12 cellular contexts compared by ENCODE assay signal in the genomic region with DNA sequence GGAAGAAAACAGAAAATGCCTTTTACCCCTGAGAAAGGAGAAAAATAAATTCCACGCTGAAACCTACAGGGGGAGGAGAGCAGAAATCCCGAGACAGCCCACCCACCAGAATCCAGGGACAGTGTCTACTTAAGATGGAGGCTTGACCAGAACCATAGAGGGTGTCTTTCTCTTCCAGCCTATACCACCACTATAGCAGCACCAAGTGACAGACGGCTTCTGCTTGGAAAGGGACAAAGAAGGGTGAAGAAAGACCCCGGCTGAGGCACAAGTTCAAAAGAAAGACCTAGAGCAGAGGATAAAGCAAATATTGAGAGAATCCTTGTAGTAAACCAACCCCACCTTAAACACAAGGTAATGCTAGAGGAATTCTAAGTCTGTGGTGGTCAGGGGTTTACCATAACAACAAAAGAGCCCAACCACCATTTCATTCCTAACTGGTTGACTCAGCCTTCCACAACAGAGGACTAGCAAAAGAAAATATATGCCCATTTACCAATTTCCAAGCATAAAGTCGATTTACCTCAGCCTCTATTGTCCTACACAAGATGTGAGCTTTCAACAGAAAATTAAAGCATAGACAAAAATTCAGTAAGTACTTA.
DNase-seq lines count a peak whose midpoint lies in the region; ATAC-seq and TF ChIP-seq lines count a peak whose summit lies in the region.
"Had no signal": no experiment of that assay in that cellular context is flagged by ENCODE, and none has a peak within 500 bp of the region (broad histone marks: within the 10 kb centered on the region; RNA-seq: fewer than 3 reads in every experiment).

No MANE protein-coding gene starts in this region.

- H3K9ac ChIP-seq in trophoblast cell (ENCODE audit: low read length) = peak overlapping the region; percentile 27

- H3K27me3 ChIP-seq in HAP-1 (ENCODE audit: low read depth) (no peaks in the 10 kb centered on the region), trophoblast cell (ENCODE audit: insufficient read depth, low read length) (no peaks in the 10 kb centered on the region)

- peak overlapping the region; percentile 98 for H3K27ac ChIP-seq in trophoblast cell (ENCODE audit: low read depth, low read length)

- H3K4me3 Mint-ChIP-seq in stimulated activated effector memory CD8-positive, alpha-beta T cell treated with anti-CD3 and anti-CD28 coated beads, Interleukin-12 subunit alpha, Interleukin-12 subunit beta, amount 100 ng/mL, for 72 hours = no peak overlapping the region
- H3K4me3 Mint-ChIP-seq in activated naive CD4-positive, alpha-beta T cell treated with anti-CD3 and anti-CD28 coated beads, Interleukin-2, amount 10 ng/mL, durations not matched to agents 7 days and 5 days = no peak overlapping the region
- H3K4me3 Mint-ChIP-seq: activated CD4-positive, alpha-beta memory T cell treated with anti-CD3 and anti-CD28 coated beads for 36 hours; activated naive CD8-positive, alpha-beta T cell treated with anti-CD3 and anti-CD28 coated beads, Interleukin-2, amount 10 ng/mL, durations not matched to agents 7 days and 5 days had no signal

- no peak overlapping the region for H2AK5ac ChIP-seq in trophoblast cell (ENCODE audit: low read length)

- H3K4me2 ChIP-seq in trophoblast cell (ENCODE audit: low read length) = peak overlapping the region; percentile 58

- no peaks in the 10 kb centered on the region for H3K4me1 Mint-ChIP-seq in stimulated activated effector memory CD8-positive, alpha-beta T cell treated with anti-CD3 and anti-CD28 coated beads, Interleukin-12 subunit alpha, Interleukin-12 subunit beta, amount 100 ng/mL, for 72 hours
- H3K4me1 Mint-ChIP-seq in activated naive CD4-positive, alpha-beta T cell treated with anti-CD3 and anti-CD28 coated beads, Interleukin-2, amount 10 ng/mL, durations not matched to agents 7 days and 5 days = no peaks in the 10 kb centered on the region
- H3K4me1 Mint-ChIP-seq: activated naive CD8-positive, alpha-beta T cell treated with anti-CD3 and anti-CD28 coated beads, Interleukin-2, amount 10 ng/mL, durations not matched to agents 7 days and 5 days had no signal

- H3K27me3 Mint-ChIP-seq in activated naive CD4-positive, alpha-beta T cell treated with anti-CD3 and anti-CD28 coated beads, Interleukin-2, amount 10 ng/mL, durations not matched to agents 7 days and 5 days = no peaks in the 10 kb centered on the region
- H3K27me3 Mint-ChIP-seq: activated CD4-positive, alpha-beta memory T cell treated with anti-CD3 and anti-CD28 coated beads for 36 hours; activated naive CD8-positive, alpha-beta T cell treated with anti-CD3 and anti-CD28 coated beads, Interleukin-2, amount 10 ng/mL, durations not matched to agents 7 days and 5 days had no signal

- peak overlapping the region; percentile 61 for H2BK12ac ChIP-seq in trophoblast cell (ENCODE audit: low read length)

- H3K4me1 ChIP-seq in HAP-1 = peaks cover 21% of the 10 kb centered on the region
- H3K4me1 ChIP-seq in trophoblast cell (ENCODE audit: control insufficient read depth in 1 of 2, insufficient read depth in 2 of 2, low read length in 2 of 2) = peaks cover 5 to 7% of the 10 kb centered on the region in 2 experiments

- no peak overlapping the region for H3K4me3 ChIP-seq in HAP-1
- no peak overlapping the region for H3K4me3 ChIP-seq in fibroblast of the aortic adventitia (ENCODE audit: low read depth, low read length)
- no peak overlapping the region for H3K4me3 ChIP-seq in trophoblast cell (ENCODE audit: low read depth, low read length)

- DNase-seq in HAP-1 (ENCODE audit: low spot score in 2 of 2) (peak; percentile 59 to 93), T1000 (lab: John Stamatoyannopoulos, UW) (peak; percentile 8), fibroblast of the aortic adventitia (ENCODE audit: low read depth) (peak; percentile 80), trophoblast cell (peak; percentile 3 to 44)
- DNase-seq in activated CD8-positive, alpha-beta memory T cell treated with anti-CD3 and anti-CD28 coated beads, Interleukin-2, amount 50 U/mL, for 48 hours = no peak
- no peak for DNase-seq in stimulated activated effector memory CD8-positive, alpha-beta T cell treated with anti-CD3 and anti-CD28 coated beads, Interleukin-12 subunit alpha, Interleukin-12 subunit beta, amount 100 ng/mL, for 72 hours (ENCODE audit: low spot score in 2 of 2)
- DNase-seq in activated naive CD4-positive, alpha-beta T cell treated with anti-CD3 and anti-CD28 coated beads, Interleukin-2, amount 10 ng/mL, durations not matched to agents 7 days and 5 days = no peak
- DNase-seq: activated CD4-positive, alpha-beta memory T cell treated with anti-CD3 and anti-CD28 coated beads for 36 hours; activated naive CD8-positive, alpha-beta T cell treated with anti-CD3 and anti-CD28 coated beads, Interleukin-2, amount 10 ng/mL, durations not matched to agents 7 days and 5 days; NCI-H1105; posterior cingulate gyrus had no signal

- H3K79me1 ChIP-seq in trophoblast cell (ENCODE audit: low read length) = peaks cover 6% of the 10 kb centered on the region

- H3K4ac ChIP-seq in trophoblast cell (ENCODE audit: low read depth, low read length) = peak overlapping the region; percentile 67

- H4K8ac ChIP-seq in trophoblast cell (ENCODE audit: low read depth, low read length) = peak overlapping the region; percentile 78

- H3K9me3 Mint-ChIP-seq in stimulated activated effector memory CD8-positive, alpha-beta T cell treated with anti-CD3 and anti-CD28 coated beads, Interleukin-12 subunit alpha, Interleukin-12 subunit beta, amount 100 ng/mL, for 72 hours = peaks cover 11% of the 10 kb centered on the region
- H3K9me3 Mint-ChIP-seq in activated naive CD4-positive, alpha-beta T cell treated with anti-CD3 and anti-CD28 coated beads, Interleukin-2, amount 10 ng/mL, durations not matched to agents 7 days and 5 days = peaks cover 4% of the 10 kb centered on the region
- H3K9me3 Mint-ChIP-seq: activated naive CD8-positive, alpha-beta T cell treated with anti-CD3 and anti-CD28 coated beads, Interleukin-2, amount 10 ng/mL, durations not matched to agents 7 days and 5 days had no signal

- WGBS in trophoblast cell (ENCODE audit: extremely low coverage, insufficient coverage, insufficient read length) = no CpG with 5 or more reads among the region's 5 CpGs

- in situ Hi-C loops in HAP-1 (cut with MboI; ENCODE audit: low sequenced_read_pairs) = no loop called here

- peak overlapping the region; percentile 94 for H2BK5ac ChIP-seq in trophoblast cell (ENCODE audit: low read depth, low read length, poor library complexity)

- H3K14ac ChIP-seq in trophoblast cell (ENCODE audit: low read length) = peak overlapping the region; percentile 79

- no peak overlapping the region for H3K18ac ChIP-seq in trophoblast cell (ENCODE audit: low read length)

- CTCF ChIA-PET in activated naive CD4-positive, alpha-beta T cell treated with anti-CD3 and anti-CD28 coated beads, Interleukin-2, amount 10 ng/mL, durations not matched to agents 7 days and 5 days (lab: Charles Lee) = no interaction called here

- peak overlapping the region; percentile 74 for H4K12ac ChIP-seq in trophoblast cell (ENCODE audit: low read depth, low read length)

- H3K23ac ChIP-seq in trophoblast cell (ENCODE audit: low read length) = no peak overlapping the region

- no peak for ATAC-seq in GM18511 (IDR thresholded peaks at IDR 0.05; ENCODE audit: unreplicated experiment)
- no peak for ATAC-seq in stimulated activated effector memory CD8-positive, alpha-beta T cell treated with anti-CD3 and anti-CD28 coated beads, Interleukin-12 subunit alpha, Interleukin-12 subunit beta, amount 100 ng/mL, for 72 hours

- TF ChIP-seq CTCF in fibroblast of the aortic adventitia (IDR thresholded peaks at IDR 0.05; ENCODE audit: insufficient read depth, low read length) = no peak

- peak overlapping the region; percentile 98 for H2BK120ac ChIP-seq in trophoblast cell (ENCODE audit: insufficient read depth, low read length, poor library complexity)

- H3K36me3 Mint-ChIP-seq in stimulated activated effector memory CD8-positive, alpha-beta T cell treated with anti-CD3 and anti-CD28 coated beads, Interleukin-12 subunit alpha, Interleukin-12 subunit beta, amount 100 ng/mL, for 72 hours = no peaks in the 10 kb centered on the region
- H3K36me3 Mint-ChIP-seq in activated naive CD4-positive, alpha-beta T cell treated with anti-CD3 and anti-CD28 coated beads, Interleukin-2, amount 10 ng/mL, durations not matched to agents 7 days and 5 days = no peaks in the 10 kb centered on the region
- H3K36me3 Mint-ChIP-seq: activated CD4-positive, alpha-beta memory T cell treated with anti-CD3 and anti-CD28 coated beads for 36 hours; activated naive CD8-positive, alpha-beta T cell treated with anti-CD3 and anti-CD28 coated beads, Interleukin-2, amount 10 ng/mL, durations not matched to agents 7 days and 5 days had no signal

- peaks cover 2% of the 10 kb centered on the region for H3K79me2 ChIP-seq in trophoblast cell (ENCODE audit: control insufficient read depth, insufficient read depth, low read length, poor library complexity)

- H4K91ac ChIP-seq in trophoblast cell (ENCODE audit: low read depth, low read length) = peak overlapping the region; percentile 92

- peak overlapping the region; percentile 96 for H2AFZ ChIP-seq in trophoblast cell (ENCODE audit: insufficient read depth, low read length, poor library complexity)

- no peak overlapping the region for H3K27ac Mint-ChIP-seq in stimulated activated effector memory CD8-positive, alpha-beta T cell treated with anti-CD3 and anti-CD28 coated beads, Interleukin-12 subunit alpha, Interleukin-12 subunit beta, amount 100 ng/mL, for 72 hours
- H3K27ac Mint-ChIP-seq in activated naive CD4-positive, alpha-beta T cell treated with anti-CD3 and anti-CD28 coated beads, Interleukin-2, amount 10 ng/mL, durations not matched to agents 7 days and 5 days = no peak overlapping the region
- H3K27ac Mint-ChIP-seq: activated CD4-positive, alpha-beta memory T cell treated with anti-CD3 and anti-CD28 coated beads for 36 hours; activated naive CD8-positive, alpha-beta T cell treated with anti-CD3 and anti-CD28 coated beads, Interleukin-2, amount 10 ng/mL, durations not matched to agents 7 days and 5 days had no signal

- H3K9me3 ChIP-seq in HAP-1 (no peaks in the 10 kb centered on the region), trophoblast cell (ENCODE audit: insufficient read depth, low read depth, low read length) (no peaks in the 10 kb centered on the region)

- no peaks in the 10 kb centered on the region for H3K36me3 ChIP-seq in HAP-1 (replicated peaks)
- H3K36me3 ChIP-seq in trophoblast cell (ENCODE audit: control insufficient read depth in 1 of 2, insufficient read depth in 2 of 2, low read length in 2 of 2) = no peaks in the 10 kb centered on the region

Comparison
In these comparisons a context has a peak if more than half of its experiments do, and no peak if none do; other contexts are left out.
1. DNase-seq: peak in HAP-1 (2 of 2), T1000 (single experiment), fibroblast of the aortic adventitia (single experiment) and trophoblast cell (2 of 2); none in activated CD8-positive, alpha-beta memory T cell treated with anti-CD3 and anti-CD28 coated beads, Interleukin-2, amount 50 U/mL, for 48 hours (single experiment), stimulated activated effector memory CD8-positive, alpha-beta T cell treated with anti-CD3 and anti-CD28 coated beads, Interleukin-12 subunit alpha, Interleukin-12 subunit beta, amount 100 ng/mL, for 72 hours (0 of 2) and activated naive CD4-positive, alpha-beta T cell treated with anti-CD3 and anti-CD28 coated beads, Interleukin-2, amount 10 ng/mL, durations not matched to agents 7 days and 5 days (single experiment).